In genomic region chr12:76127588-76127987, GRCh38 we compare ENCODE assay signal across 40 cellular contexts.
"Had no signal": no experiment of that assay in that cellular context is flagged by ENCODE, and none has a peak within 500 bp of the region (broad histone marks: within the 10 kb centered on the region; RNA-seq: fewer than 3 reads in every experiment).

No MANE protein-coding gene starts in this region.

- H3K4me1 Mint-ChIP-seq: activated naive CD4-positive, alpha-beta T cell treated with anti-CD3 and anti-CD28 coated beads, Interleukin-2, amount 10 ng/mL, durations not matched to agents 7 days and 5 days; activated naive CD4-positive, alpha-beta T cell treated with anti-CD3 and anti-CD28 coated beads, Interleukin-2, amount 50 U/mL, for 24 hours; activated naive CD8-positive, alpha-beta T cell treated with anti-CD3 and anti-CD28 coated beads for 36 hours; activated naive CD8-positive, alpha-beta T cell treated with anti-CD3 and anti-CD28 coated beads, Interleukin-2, amount 10 ng/mL, durations not matched to agents 7 days and 5 days; activated naive CD8-positive, alpha-beta T cell treated with anti-CD3 and anti-CD28 coated beads, Interleukin-2, amount 50 U/mL, for 24 hours; activated T-helper 17 cell treated with anti-CD3 and anti-CD28 coated beads, Interleukin-2, amount 50 U/mL, for 72 hours; brain; central memory CD8-positive, alpha-beta T cell had no signal

- H3K4me3 ChIP-seq: adrenal gland, ascending aorta, body of pancreas, breast epithelium, cardiac muscle cell had no signal

- H3K9me3 ChIP-seq: adrenal gland, ascending aorta, body of pancreas, breast epithelium had no signal

- H3K27ac Mint-ChIP-seq: activated naive CD4-positive, alpha-beta T cell treated with anti-CD3 and anti-CD28 coated beads for 36 hours; activated naive CD4-positive, alpha-beta T cell treated with anti-CD3 and anti-CD28 coated beads, Interleukin-2, amount 10 ng/mL, durations not matched to agents 7 days and 5 days; activated naive CD4-positive, alpha-beta T cell treated with anti-CD3 and anti-CD28 coated beads, Interleukin-2, amount 50 U/mL, for 24 hours; activated naive CD4-positive, alpha-beta T cell treated with anti-CD3 and anti-CD28 coated beads, Interleukin-2, amount 50 U/mL, for 72 hours; activated naive CD8-positive, alpha-beta T cell; activated naive CD8-positive, alpha-beta T cell treated with anti-CD3 and anti-CD28 coated beads for 36 hours; activated naive CD8-positive, alpha-beta T cell treated with anti-CD3 and anti-CD28 coated beads, Interleukin-2, amount 10 ng/mL, durations not matched to agents 7 days and 5 days; activated naive CD8-positive, alpha-beta T cell treated with anti-CD3 and anti-CD28 coated beads, Interleukin-2, amount 50 U/mL, for 24 hours; activated T-cell treated with anti-CD3 and anti-CD28 coated beads, Interleukin-2, amount 50 U/mL, for 24 hours; activated T-cell treated with anti-CD3 and anti-CD28 coated beads, Interleukin-2, amount 50 U/mL, for 72 hours; activated T-helper 1 cell treated with anti-CD3 and anti-CD28 coated beads, Interleukin-12 subunit alpha, Interleukin-12 subunit beta, Interleukin-2, Interleukin-4 antibody, amounts not matched to agents 30 ng/mL and 10 ng/mL and 1 ng/mL, durations not matched to agents 14 hours and 24 hours and 36 hours; activated T-helper 17 cell treated with anti-CD3 and anti-CD28 coated beads, Interleukin-2, amount 50 U/mL, for 72 hours; activated T-helper 2 cell treated with anti-CD3 and anti-CD28 coated beads, Interferon-gamma antibody, Interleukin-2, Interleukin-4, amounts not matched to agents 10 μg/mL and 5 μg/mL and 100 μg/mL, durations not matched to agents 14 hours and 24 hours and 36 hours; brain had no signal

- H3K27me3 ChIP-seq: adrenal gland, ascending aorta, body of pancreas, brain microvascular endothelial cell, breast epithelium, cardiac muscle cell had no signal

- H3K9me3 Mint-ChIP-seq: activated naive CD4-positive, alpha-beta T cell treated with anti-CD3 and anti-CD28 coated beads for 36 hours; activated naive CD4-positive, alpha-beta T cell treated with anti-CD3 and anti-CD28 coated beads, Interleukin-2, amount 10 ng/mL, durations not matched to agents 7 days and 5 days; activated naive CD4-positive, alpha-beta T cell treated with anti-CD3 and anti-CD28 coated beads, Interleukin-2, amount 50 U/mL, for 24 hours; activated naive CD4-positive, alpha-beta T cell treated with anti-CD3 and anti-CD28 coated beads, Interleukin-2, amount 50 U/mL, for 72 hours; activated naive CD8-positive, alpha-beta T cell treated with anti-CD3 and anti-CD28 coated beads for 36 hours; activated naive CD8-positive, alpha-beta T cell treated with anti-CD3 and anti-CD28 coated beads, Interleukin-2, amount 10 ng/mL, durations not matched to agents 7 days and 5 days; activated naive CD8-positive, alpha-beta T cell treated with anti-CD3 and anti-CD28 coated beads, Interleukin-2, amount 50 U/mL, for 24 hours; activated T-cell treated with anti-CD3 and anti-CD28 coated beads, Interleukin-2, amount 50 U/mL, for 4 hours; activated T-cell treated with anti-CD3 and anti-CD28 coated beads, Interleukin-2, amount 50 U/mL, for 72 hours; activated T-helper 17 cell treated with anti-CD3 and anti-CD28 coated beads, Interleukin-2, amount 50 U/mL, for 72 hours; activated T-helper 2 cell treated with anti-CD3 and anti-CD28 coated beads, Interferon-gamma antibody, Interleukin-2, Interleukin-4, amounts not matched to agents 10 μg/mL and 5 μg/mL and 100 μg/mL, durations not matched to agents 14 hours and 24 hours and 36 hours; brain; central memory CD8-positive, alpha-beta T cell had no signal

- FAIRE-seq: astrocyte, bronchial epithelial cell had no signal

- H3K27me3 Mint-ChIP-seq: activated naive CD8-positive, alpha-beta T cell treated with anti-CD3 and anti-CD28 coated beads for 36 hours had no signal

- H3K36me3 ChIP-seq: adrenal gland, ascending aorta, brain microvascular endothelial cell, breast epithelium, cardiac muscle cell had no signal

- H3K4me1 ChIP-seq: ascending aorta, body of pancreas, breast epithelium had no signal

- H3K27ac ChIP-seq: adrenal gland, ascending aorta, body of pancreas, brain microvascular endothelial cell, breast epithelium, cardiac muscle cell had no signal

- H3K4me3 Mint-ChIP-seq: activated naive CD4-positive, alpha-beta T cell treated with anti-CD3 and anti-CD28 coated beads for 36 hours; activated naive CD4-positive, alpha-beta T cell treated with anti-CD3 and anti-CD28 coated beads, Interleukin-2, amount 10 ng/mL, durations not matched to agents 7 days and 5 days; activated naive CD4-positive, alpha-beta T cell treated with anti-CD3 and anti-CD28 coated beads, Interleukin-2, amount 50 U/mL, for 24 hours; activated naive CD8-positive, alpha-beta T cell; activated naive CD8-positive, alpha-beta T cell treated with anti-CD3 and anti-CD28 coated beads for 36 hours; activated naive CD8-positive, alpha-beta T cell treated with anti-CD3 and anti-CD28 coated beads, Interleukin-2, amount 10 ng/mL, durations not matched to agents 7 days and 5 days; activated naive CD8-positive, alpha-beta T cell treated with anti-CD3 and anti-CD28 coated beads, Interleukin-2, amount 50 U/mL, for 24 hours; activated T-cell treated with anti-CD3 and anti-CD28 coated beads, Interleukin-2, amount 50 U/mL, for 24 hours; activated T-cell treated with anti-CD3 and anti-CD28 coated beads, Interleukin-2, amount 50 U/mL, for 4 hours; activated T-cell treated with anti-CD3 and anti-CD28 coated beads, Interleukin-2, amount 50 U/mL, for 72 hours; activated T-helper 1 cell treated with anti-CD3 and anti-CD28 coated beads, Interleukin-12 subunit alpha, Interleukin-12 subunit beta, Interleukin-2, Interleukin-4 antibody, amounts not matched to agents 30 ng/mL and 10 ng/mL and 1 ng/mL, durations not matched to agents 14 hours and 24 hours and 36 hours; activated T-helper 17 cell treated with anti-CD3 and anti-CD28 coated beads, Interleukin-2, amount 50 U/mL, for 72 hours; brain; central memory CD8-positive, alpha-beta T cell had no signal

- ATAC-seq: activated naive CD4-positive, alpha-beta T cell treated with anti-CD3 and anti-CD28 coated beads, Interleukin-2, amount 50 U/mL, for 72 hours; activated naive CD8-positive, alpha-beta T cell treated with anti-CD3 and anti-CD28 coated beads, Interleukin-2, amount 50 U/mL, for 24 hours; activated T-cell treated with anti-CD3 and anti-CD28 coated beads, Interleukin-2, amount 50 U/mL, for 4 hours; activated T-cell treated with anti-CD3 and anti-CD28 coated beads, Interleukin-2, amount 50 U/mL, for 72 hours; activated T-helper 17 cell treated with anti-CD3 and anti-CD28 coated beads, Interleukin-2, amount 50 U/mL, for 72 hours; body of pancreas had no signal

- DNase-seq: activated effector memory CD4-positive, alpha-beta T cell treated with anti-CD3 and anti-CD28 coated beads, Interleukin-2, amount 50 U/mL, for 16 hours; activated effector memory CD4-positive, alpha-beta T cell treated with Interleukin-2 at 50 U/mL for 16 hours; activated gamma-delta T cell; activated gamma-delta T cell treated with Interleukin-2 at 50 U/mL for 16 hours; activated naive CD4-positive, alpha-beta T cell; activated naive CD4-positive, alpha-beta T cell treated with anti-CD3 and anti-CD28 coated beads for 36 hours; activated naive CD4-positive, alpha-beta T cell treated with anti-CD3 and anti-CD28 coated beads, Interleukin-2, amount 10 ng/mL, durations not matched to agents 7 days and 5 days; activated naive CD4-positive, alpha-beta T cell treated with anti-CD3 and anti-CD28 coated beads, Interleukin-2, amount 50 U/mL, for 16 hours; activated naive CD4-positive, alpha-beta T cell treated with Interleukin-2 at 50 U/mL for 16 hours; activated naive CD8-positive, alpha-beta T cell treated with anti-CD3 and anti-CD28 coated beads for 36 hours; activated naive CD8-positive, alpha-beta T cell treated with anti-CD3 and anti-CD28 coated beads, Interleukin-2, amount 10 ng/mL, durations not matched to agents 7 days and 5 days; activated naive CD8-positive, alpha-beta T cell treated with anti-CD3 and anti-CD28 coated beads, Interleukin-2, amount 50 U/mL, for 24 hours; activated T-cell treated with anti-CD3 and anti-CD28 coated beads, Interleukin-2, amount 50 U/mL, for 1 hour; activated T-cell treated with anti-CD3 and anti-CD28 coated beads, Interleukin-2, amount 50 U/mL, for 24 hours; activated T-cell treated with anti-CD3 and anti-CD28 coated beads, Interleukin-2, amount 50 U/mL, for 4 hours; activated T-cell treated with anti-CD3 and anti-CD28 coated beads, Interleukin-2, amount 50 U/mL, for 48 hours; activated T-cell treated with anti-CD3 and anti-CD28 coated beads, Interleukin-2, amount 50 U/mL, for 72 hours; adrenal gland; amniotic stem cell; amygdala; anterior cingulate cortex; aorta; body of pancreas; brain microvascular endothelial cell; caudate nucleus; central memory CD4-positive, alpha-beta T cell; cerebellar nuclear complex had no signal

- H3K36me3 Mint-ChIP-seq: activated naive CD4-positive, alpha-beta T cell treated with anti-CD3 and anti-CD28 coated beads, Interleukin-2, amount 10 ng/mL, durations not matched to agents 7 days and 5 days; activated naive CD4-positive, alpha-beta T cell treated with anti-CD3 and anti-CD28 coated beads, Interleukin-2, amount 50 U/mL, for 24 hours; activated naive CD4-positive, alpha-beta T cell treated with anti-CD3 and anti-CD28 coated beads, Interleukin-2, amount 50 U/mL, for 72 hours; activated naive CD8-positive, alpha-beta T cell treated with anti-CD3 and anti-CD28 coated beads for 36 hours; activated naive CD8-positive, alpha-beta T cell treated with anti-CD3 and anti-CD28 coated beads, Interleukin-2, amount 10 ng/mL, durations not matched to agents 7 days and 5 days; brain had no signal
